8 cellular contexts compared by ENCODE assay signal in the genomic region with DNA sequence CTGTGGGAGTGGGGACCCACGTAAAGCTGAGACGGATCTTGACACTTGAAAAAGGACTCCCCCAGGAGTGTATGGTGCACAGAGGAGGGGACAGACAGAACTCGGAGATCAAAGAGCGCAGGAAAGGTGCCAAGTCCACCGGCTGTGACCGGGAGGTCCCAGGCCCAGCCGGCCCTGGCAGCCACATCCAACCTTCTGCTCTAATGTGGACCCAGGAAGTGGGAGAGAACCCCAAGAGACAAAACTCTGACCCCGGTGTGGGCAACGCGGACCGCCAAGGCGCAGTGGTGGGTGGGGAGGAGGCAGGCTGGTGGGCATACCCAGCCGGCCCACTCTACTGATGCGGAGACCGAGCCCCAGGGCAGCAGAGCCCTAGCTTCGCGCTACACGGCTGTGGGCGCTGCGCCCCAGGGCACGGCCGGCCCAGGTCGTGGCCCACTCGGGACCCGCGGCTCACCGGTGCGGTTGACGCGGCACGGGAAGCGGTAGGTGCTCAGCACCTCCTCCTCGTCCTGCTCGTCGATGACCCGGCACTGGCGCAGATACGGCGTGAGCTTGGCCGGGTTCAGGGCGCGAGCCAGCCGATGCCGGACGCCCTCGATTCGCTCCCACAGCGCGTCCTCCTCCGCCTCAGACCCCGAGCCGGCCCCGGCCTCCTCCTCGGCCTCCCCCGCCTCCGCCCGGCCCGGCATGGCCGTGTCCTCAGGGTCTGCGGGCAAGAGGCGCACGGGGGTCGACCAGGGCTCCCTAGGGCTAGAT. TPM values are rescaled to one million over a fixed set of nuclear protein-coding genes. Genes with fewer than 3 reads are reported as not detected.
DNase-seq lines count a peak whose midpoint lies in the region; ATAC-seq and TF ChIP-seq lines count a peak whose summit lies in the region.

No MANE protein-coding gene starts in this region.

- no peaks in the 10 kb centered on the region for H3K36me3 Mint-ChIP-seq in activated naive CD4-positive, alpha-beta T cell treated with anti-CD3 and anti-CD28 coated beads, Interleukin-2, amount 50 U/mL, for 24 hours

- H3K27ac ChIP-seq in colonic mucosa (peak overlapping the region; percentile 81), mesodermal cell (ENCODE audit: low read depth, low read length, severe bottlenecking) (no peak overlapping the region), vagina (peak overlapping the region; percentile 29)

- TF ChIP-seq CTCF in colonic mucosa (IDR thresholded peaks at IDR 0.05): no peak
- no peak for TF ChIP-seq CTCF in vagina (IDR thresholded peaks at IDR 0.05)
- no peak for TF ChIP-seq CTCF in GM10248 (IDR thresholded peaks at IDR 0.05; ENCODE audit: control extremely low read depth, extremely low read depth, low read depth, missing control alignments)

- peaks cover 18% of the 10 kb centered on the region for H3K27me3 Mint-ChIP-seq in activated naive CD4-positive, alpha-beta T cell treated with anti-CD3 and anti-CD28 coated beads, Interleukin-2, amount 50 U/mL, for 24 hours

- no peak for ATAC-seq in HG02610 (IDR thresholded peaks at IDR 0.05; ENCODE audit: unreplicated experiment)

- H3K9me3 ChIP-seq in colonic mucosa (no peaks in the 10 kb centered on the region), mesodermal cell (ENCODE audit: control insufficient read depth, low read length) (no peaks in the 10 kb centered on the region), vagina (no peaks in the 10 kb centered on the region)

- no peak for DNase-seq in activated naive CD4-positive, alpha-beta T cell treated with anti-CD3 and anti-CD28 coated beads, Interleukin-2, amount 50 U/mL, for 16 hours
- DNase-seq in colonic mucosa (peak; percentile 73), vagina (ENCODE audit: extremely low spot score in 2 of 2) (no peak), GM10248 (ENCODE audit: extremely low spot score) (no peak), AG08395 (ENCODE audit: low spot score) (no peak)

- H3K4me1 Mint-ChIP-seq in activated naive CD4-positive, alpha-beta T cell treated with anti-CD3 and anti-CD28 coated beads, Interleukin-2, amount 50 U/mL, for 24 hours: peaks cover 8% of the 10 kb centered on the region

- peak overlapping the region; percentile 85 for H3K4me3 Mint-ChIP-seq in activated naive CD4-positive, alpha-beta T cell treated with anti-CD3 and anti-CD28 coated beads, Interleukin-2, amount 50 U/mL, for 24 hours

- peak overlapping the region; percentile 80 to 86 for H3K9ac ChIP-seq in colonic mucosa (ENCODE audit: low read depth in 2 of 2, low read length in 2 of 2)

- H3K27ac Mint-ChIP-seq in activated naive CD4-positive, alpha-beta T cell treated with anti-CD3 and anti-CD28 coated beads, Interleukin-2, amount 50 U/mL, for 24 hours: peak overlapping the region; percentile 51

- TF ChIP-seq POLR2A in vagina (IDR thresholded peaks at IDR 0.05): no peak

- intact Hi-C loops in colonic mucosa (cut with DNase I): no loop called here
- intact Hi-C loops in vagina (cut with DNase I): no loop called here

- H3K36me3 ChIP-seq in colonic mucosa: no peaks in the 10 kb centered on the region
- peaks cover 7% of the 10 kb centered on the region for H3K36me3 ChIP-seq in mesodermal cell (ENCODE audit: control insufficient read depth, insufficient read depth, low read length)
- H3K36me3 ChIP-seq in vagina: no peaks in the 10 kb centered on the region

- H3K27me3 ChIP-seq in colonic mucosa: no peaks in the 10 kb centered on the region
- no peaks in the 10 kb centered on the region for H3K27me3 ChIP-seq in vagina

- POLR2A ChIA-PET in GM10248 (lab: Yijun Ruan, JAX): no interaction called here

- 14 to 19% methylated on average over 44 to 61 of the region's 63 CpGs for WGBS in mesodermal cell (ENCODE audit: insufficient coverage in 2 of 2), 2 experiments

- no peaks in the 10 kb centered on the region for H3K9me3 Mint-ChIP-seq in activated naive CD4-positive, alpha-beta T cell treated with anti-CD3 and anti-CD28 coated beads, Interleukin-2, amount 50 U/mL, for 24 hours

- H3K4me3 ChIP-seq in colonic mucosa: peak overlapping the region; percentile 90
- H3K4me3 ChIP-seq in mesodermal cell (ENCODE audit: extremely low read depth, insufficient read depth, low read length, poor library complexity, severe bottlenecking): peak overlapping the region; percentile 57
- peak overlapping the region; percentile 49 to 61 for H3K4me3 ChIP-seq in vagina

- CTCF ChIA-PET in GM10248 (lab: Yijun Ruan, JAX): interaction anchor here (0.8 to 1.4 kb wide), 3 partner anchors 12 to 26 kb away, joined by 3 to 4 read pairs (median 3); no protein-coding TSS in a partner anchor

- H3K4me1 ChIP-seq in colonic mucosa (peaks cover 11% of the 10 kb centered on the region), mesodermal cell (ENCODE audit: control insufficient read depth, insufficient read depth, low read length, poor library complexity, severe bottlenecking) (peaks cover 6% of the 10 kb centered on the region), vagina (peaks cover 16% of the 10 kb centered on the region)

RNA-seq across cellular contexts. Expression of a gene that starts 0.5 kb away (rescaled TPM):
- total RNA-seq in colonic mucosa (10 to 100 TPM; 59.3 to 60.5 TPM), vagina (11.0 TPM)
- 9.3 TPM for polyA plus RNA-seq in mesodermal cell (2013, experiment 1 of 2)
- polyA plus RNA-seq in mesodermal cell (2013, experiment 2 of 2): 7.5 TPM

RNA-seq across cellular contexts. Expression of a gene that starts 32.5 kb away (rescaled TPM):
- total RNA-seq in colonic mucosa (10 to 100 TPM in 1 of 2 donors, 1 to 10 TPM in 1; 6.5 to 10.7 TPM), vagina (15.2 TPM)
- polyA plus RNA-seq in mesodermal cell (2013, experiment 1 of 2): 1.4 TPM
- 0.76 TPM for polyA plus RNA-seq in mesodermal cell (2013, experiment 2 of 2)

RNA-seq across cellular contexts. Expression of a gene that starts 41.6 kb away (rescaled TPM):
- total RNA-seq in colonic mucosa (10 to 100 TPM; 66.1 to 97.0 TPM), vagina (46.2 TPM)
- polyA plus RNA-seq in mesodermal cell (2013, experiment 1 of 2): 82.1 TPM
- polyA plus RNA-seq in mesodermal cell (2013, experiment 2 of 2): 64.8 TPM
